In the genomic region with DNA sequence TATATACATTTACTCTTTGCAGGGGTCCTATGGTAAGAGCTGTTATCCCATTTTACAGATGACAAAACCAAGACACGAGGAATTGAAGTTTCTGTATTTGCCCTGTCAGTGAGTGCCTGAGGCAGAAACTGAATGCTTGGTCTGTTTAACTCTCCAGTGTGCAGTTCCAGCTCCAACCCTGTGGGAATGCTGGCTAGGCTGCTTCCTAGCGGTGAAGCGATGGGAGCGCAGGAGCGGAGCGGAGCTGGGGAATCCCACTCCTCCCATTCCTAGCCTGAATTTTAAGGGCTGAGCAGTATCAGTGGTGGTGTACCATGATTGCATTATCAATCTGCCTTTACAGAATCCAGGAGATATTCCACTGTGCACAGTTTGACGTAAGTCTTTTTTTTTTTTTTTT, we compare ENCODE assay signal across 19 cellular contexts.
DNase-seq lines count a peak whose midpoint lies in the region; ATAC-seq, FAIRE-seq and TF ChIP-seq lines count a peak whose summit lies in the region.
"Had no signal": no experiment of that assay in that cellular context is flagged by ENCODE, and none has a peak within 500 bp of the region (broad histone marks: within the 10 kb centered on the region; RNA-seq: fewer than 3 reads in every experiment).

No MANE protein-coding gene starts in this region.

- no peak for FAIRE-seq in HepG2 (lab: Jason Lieb, UNC)
- FAIRE-seq: GM12892, GM18507, H54 had no signal

- no peak overlapping the region for H3K9ac ChIP-seq in HepG2 (ENCODE audit: insufficient read depth, low read depth, low read length)

- TF ChIP-seq EP300 in HepG2 (IDR thresholded peaks at IDR 0.05; ENCODE audit: low read depth in 2 of 2, low read length in 2 of 2) = no peak
- no peak for TF ChIP-seq EP300 in HepG2 (CRISPR knock-in tag; IDR thresholded peaks at IDR 0.05; ENCODE audit: borderline replicate concordance)

- TF ChIP-seq POLR2A in HepG2 (IDR thresholded peaks at IDR 0.05; ENCODE audit: insufficient read depth in 1 of 2, low read depth in 2 of 2, low read length in 2 of 2) = no peak
- no peak for TF ChIP-seq POLR2A in right lobe of liver (IDR thresholded peaks at IDR 0.05)

- no peaks in the 10 kb centered on the region for H3K79me2 ChIP-seq in HepG2 (ENCODE audit: insufficient read depth, low read length)

- H3K4me3 ChIP-seq in HepG2 (replicated peaks in 1 of 3; ENCODE audit: insufficient read depth in 1 of 3, low read depth in 2 of 3, low read length in 3 of 3) = no peak overlapping the region
- H3K4me3 ChIP-seq in right lobe of liver = no peak overlapping the region
- H3K4me3 ChIP-seq in retinal pigment epithelial cell (ENCODE audit: low read length) = no peak overlapping the region
- H3K4me3 ChIP-seq in upper lobe of right lung = no peak overlapping the region
- no peak overlapping the region for H3K4me3 ChIP-seq in WERI-Rb-1 (ENCODE audit: low read depth, low read length)
- H3K4me3 ChIP-seq: SJSA1 had no signal

- H4K20me1 ChIP-seq in HepG2 (ENCODE audit: insufficient read depth, low read length) = no peaks in the 10 kb centered on the region

- H3K4me1 ChIP-seq in HepG2 (ENCODE audit: insufficient read depth, low read length) (no peaks in the 10 kb centered on the region), right lobe of liver (no peaks in the 10 kb centered on the region), upper lobe of right lung (peaks cover 5% of the 10 kb centered on the region)
- H3K4me1 ChIP-seq: SJSA1 had no signal

- no peak overlapping the region for H2AFZ ChIP-seq in HepG2 (ENCODE audit: low read length)

- WGBS in HepG2 (ENCODE audit: low lambda C conversion rate) = 82% methylated on average over 7 of the region's 7 CpGs
- 47% methylated on average over 2 of the region's 7 CpGs for WGBS in right lobe of liver (ENCODE audit: insufficient coverage, low coverage, low lambda C conversion rate, missing lambda C conversion rate)

- H3K4me2 ChIP-seq in HepG2 (ENCODE audit: low read depth, low read length) = no peak overlapping the region

- TF ChIP-seq CTCF in HepG2 (CRISPR knock-in tag; IDR thresholded peaks at IDR 0.05) (no peak), right lobe of liver (IDR thresholded peaks at IDR 0.05) (no peak), retinal pigment epithelial cell (conservative IDR thresholded peaks at IDR 0.05; ENCODE audit: low read depth, low read length) (peak; percentile 5), upper lobe of right lung (IDR thresholded peaks at IDR 0.05) (no peak), WERI-Rb-1 (IDR thresholded peaks at IDR 0.05; ENCODE audit: low read depth, low read length) (no peak)

- peak; percentile 86 for ATAC-seq in HepG2
- ATAC-seq in right lobe of liver = no peak
- ATAC-seq in upper lobe of right lung = no peak
- ATAC-seq in HG03521 (IDR thresholded peaks at IDR 0.05; ENCODE audit: unreplicated experiment) = no peak
- ATAC-seq: Panc1 had no signal

- H3K27ac ChIP-seq in HepG2 (ENCODE audit: extremely low read length, insufficient read depth, low read length) = no peak overlapping the region
- no peak overlapping the region for H3K27ac ChIP-seq in right lobe of liver
- H3K27ac ChIP-seq in upper lobe of right lung = no peak overlapping the region
- H3K27ac ChIP-seq in WERI-Rb-1 = no peak overlapping the region
- H3K27ac ChIP-seq: SJSA1 had no signal

- DNase-seq in HepG2 (ENCODE audit: low spot score) = no peak
- DNase-seq in right lobe of liver = no peak
- peak; percentile 58 for DNase-seq in SK-MEL-5 (ENCODE audit: low read depth, low spot score)
- DNase-seq in iPS-NIHi11 (ENCODE audit: low spot score) = peak; percentile 22
- DNase-seq in retinal pigment epithelial cell (ENCODE audit: low read depth) = no peak
- DNase-seq in upper lobe of right lung = no peak
- DNase-seq in WERI-Rb-1 = no peak
- DNase-seq: CD4-positive, alpha-beta T cell; EL; KBM-7; NCI-H187 treated with DMSO at 0.1 percent for 48 hours; NCI-H226; NCI-H524 had no signal

- BruUV-seq in HepG2 (replicated peaks; lab: Mats Ljungman, UMichigan) = no TSS peak

- no peaks in the 10 kb centered on the region for H3K27me3 ChIP-seq in HepG2 (ENCODE audit: control insufficient read depth in 1 of 2, insufficient read depth in 2 of 2, low read length in 2 of 2)
- no peaks in the 10 kb centered on the region for H3K27me3 ChIP-seq in right lobe of liver
- no peaks in the 10 kb centered on the region for H3K27me3 ChIP-seq in upper lobe of right lung
- no peaks in the 10 kb centered on the region for H3K27me3 ChIP-seq in WERI-Rb-1 (ENCODE audit: insufficient read depth, low read depth, severe bottlenecking)
- H3K27me3 ChIP-seq: SJSA1 had no signal

- CTCF ChIA-PET in HepG2 (lab: Yijun Ruan, JAX; ENCODE audit: low intra/inter-chr PET ratio, low total read pairs) = no interaction called here

- POLR2A ChIA-PET in HepG2 (lab: Yijun Ruan, JAX) = interaction anchor here (0.7 kb wide), 1 partner anchor 149 kb away, joined by 4 read pairs; no protein-coding TSS in a partner anchor

- H3K9me3 ChIP-seq in HepG2 (ENCODE audit: low read length) (no peaks in the 10 kb centered on the region), right lobe of liver (no peaks in the 10 kb centered on the region), upper lobe of right lung (no peaks in the 10 kb centered on the region), WERI-Rb-1 (ENCODE audit: severe bottlenecking) (no peaks in the 10 kb centered on the region)
- H3K9me3 ChIP-seq: SJSA1 had no signal

- H3K36me3 ChIP-seq in HepG2 (replicated peaks in 1 of 2; ENCODE audit: control insufficient read depth in 1 of 2, insufficient read depth in 2 of 2, low read length in 2 of 2) = no peaks in the 10 kb centered on the region
- no peaks in the 10 kb centered on the region for H3K36me3 ChIP-seq in right lobe of liver
- no peaks in the 10 kb centered on the region for H3K36me3 ChIP-seq in upper lobe of right lung
- H3K36me3 ChIP-seq in WERI-Rb-1 = no peaks in the 10 kb centered on the region
- H3K36me3 ChIP-seq: SJSA1 had no signal

- intact Hi-C loops in HepG2 (cut with micrococcal nuclease; ENCODE audit: unreplicated experiment) (no loop called here), right lobe of liver (cut with DNase I) (loop anchor here (10.0 kb wide), 1 partner anchor 316 kb away; no protein-coding TSS in a partner anchor), upper lobe of right lung (cut with DNase I) (loop anchor here (10.0 kb wide), 1 partner anchor 316 kb away; no protein-coding TSS in a partner anchor)

- in situ Hi-C loops in HepG2 (cut with HindIII; ENCODE audit: extremely low pct_ligation_motif_present, low pct_unique_long_range_greater_than_20kb) (no loop called here), SK-MEL-5 (cut with HindIII; ENCODE audit: low pct_unique_long_range_greater_than_20kb, low sequenced_read_pairs) (no loop called here)

- TF ChIP-seq RAD21 in HepG2 (CRISPR knock-in tag; IDR thresholded peaks at IDR 0.05) = no peak

TF ChIP-seq in HepG2, 621 proteins besides CTCF, POLR2A, EP300 and RAD21:
- peak; percentile 32 for TF ChIP-seq STAG1 (CRISPR knock-in tag; IDR thresholded peaks at IDR 0.05)
- no peak for TF ChIP-seq ZNF207 (IDR thresholded peaks at IDR 0.05; ENCODE audit: borderline replicate concordance)
- 0 out of 2 replicates have a peak, but pooled peaks have one; percentile 31 for TF ChIP-seq ZNF629 (CRISPR knock-in tag; conservative IDR thresholded peaks at IDR 0.05)
- TF ChIP-seq, protein P1, sequence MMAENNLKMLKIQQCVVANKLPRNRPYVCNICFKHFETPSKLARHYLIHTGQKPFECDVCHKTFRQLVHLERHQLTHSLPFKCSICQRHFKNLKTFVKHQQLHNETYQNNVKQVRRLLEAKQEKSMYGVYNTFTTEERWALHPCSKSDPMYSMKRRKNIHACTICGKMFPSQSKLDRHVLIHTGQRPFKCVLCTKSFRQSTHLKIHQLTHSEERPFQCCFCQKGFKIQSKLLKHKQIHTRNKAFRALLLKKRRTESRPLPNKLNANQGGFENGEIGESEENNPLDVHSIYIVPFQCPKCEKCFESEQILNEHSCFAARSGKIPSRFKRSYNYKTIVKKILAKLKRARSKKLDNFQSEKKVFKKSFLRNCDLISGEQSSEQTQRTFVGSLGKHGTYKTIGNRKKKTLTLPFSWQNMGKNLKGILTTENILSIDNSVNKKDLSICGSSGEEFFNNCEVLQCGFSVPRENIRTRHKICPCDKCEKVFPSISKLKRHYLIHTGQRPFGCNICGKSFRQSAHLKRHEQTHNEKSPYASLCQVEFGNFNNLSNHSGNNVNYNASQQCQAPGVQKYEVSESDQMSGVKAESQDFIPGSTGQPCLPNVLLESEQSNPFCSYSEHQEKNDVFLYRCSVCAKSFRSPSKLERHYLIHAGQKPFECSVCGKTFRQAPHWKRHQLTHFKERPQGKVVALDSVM (CRISPR knock-in tag; IDR thresholded peaks at IDR 0.05) = no peak

Comparison
In these comparisons a context has a peak if more than half of its experiments do, and no peak if none do; other contexts are left out.
1. DNase-seq: peak in SK-MEL-5 (single experiment) and iPS-NIHi11 (single experiment); none in HepG2 (single experiment), right lobe of liver (0 of 3), retinal pigment epithelial cell (single experiment), upper lobe of right lung (single experiment) and WERI-Rb-1 (single experiment).